ENCODE assay signal across 15 cellular contexts in genomic region chr3:139317215-139317614, GRCh38.
"Had no signal": no experiment of that assay in that cellular context is flagged by ENCODE, and none has a peak within 500 bp of the region (broad histone marks: within the 10 kb centered on the region; RNA-seq: fewer than 3 reads in every experiment).

No MANE protein-coding gene starts in this region.

- DNase-seq: cortex of kidney; dorsolateral prefrontal cortex; effector CD8-positive, alpha-beta T cell; heart left ventricle; hippocampal formation; midbrain; nephron progenitor cell; stimulated activated CD4-positive, alpha-beta T cell treated with anti-CD3 and anti-CD28 coated beads, Interleukin-12 subunit alpha, Interleukin-12 subunit beta, amount 100 ng/mL, for 4 hours; stimulated activated CD4-positive, alpha-beta T cell treated with anti-CD3 and anti-CD28 coated beads, Interleukin-2, amount 100 ng/mL, for 48 hours; stimulated activated naive CD8-positive, alpha-beta T cell treated with anti-CD3 and anti-CD28 coated beads, Interleukin-15, Interleukin-2, amounts not matched to agents 100 U/mL and 50 U/mL, for 24 hours; thyroid gland had no signal

- H3K27me3 ChIP-seq: right atrium auricular region, thyroid gland had no signal

- H3K4me3 ChIP-seq: dorsolateral prefrontal cortex, heart left ventricle, right atrium auricular region, suprapubic skin, thyroid gland had no signal

- ATAC-seq: heart left ventricle; stimulated activated effector memory CD8-positive, alpha-beta T cell treated with anti-CD3 and anti-CD28 coated beads, Interleukin-12 subunit alpha, Interleukin-12 subunit beta, amount 100 ng/mL, for 72 hours; stimulated activated naive CD8-positive, alpha-beta T cell treated with anti-CD3 and anti-CD28 coated beads, Interleukin-15, Interleukin-2, amounts not matched to agents 100 U/mL and 50 U/mL, for 24 hours had no signal

- H3K9me3 ChIP-seq: heart left ventricle, right atrium auricular region, suprapubic skin, thyroid gland had no signal

- H3K4me3 Mint-ChIP-seq: nephron progenitor cell; stimulated activated effector memory CD8-positive, alpha-beta T cell treated with anti-CD3 and anti-CD28 coated beads, Interleukin-12 subunit alpha, Interleukin-12 subunit beta, amount 100 ng/mL, for 72 hours; type B pancreatic cell had no signal

- H3K4me1 Mint-ChIP-seq: stimulated activated effector memory CD8-positive, alpha-beta T cell treated with anti-CD3 and anti-CD28 coated beads, Interleukin-12 subunit alpha, Interleukin-12 subunit beta, amount 100 ng/mL, for 72 hours had no signal

- H3K27ac Mint-ChIP-seq: nephron progenitor cell; stimulated activated effector memory CD8-positive, alpha-beta T cell treated with anti-CD3 and anti-CD28 coated beads, Interleukin-12 subunit alpha, Interleukin-12 subunit beta, amount 100 ng/mL, for 72 hours; type B pancreatic cell had no signal

- H3K9me3 Mint-ChIP-seq: nephron progenitor cell; stimulated activated effector memory CD8-positive, alpha-beta T cell treated with anti-CD3 and anti-CD28 coated beads, Interleukin-12 subunit alpha, Interleukin-12 subunit beta, amount 100 ng/mL, for 72 hours; type B pancreatic cell had no signal

- H3K27ac ChIP-seq: dorsolateral prefrontal cortex, heart left ventricle, right atrium auricular region, suprapubic skin, thyroid gland had no signal

- H3K4me1 ChIP-seq: right atrium auricular region, suprapubic skin, thyroid gland had no signal

- H3K36me3 Mint-ChIP-seq: stimulated activated effector memory CD8-positive, alpha-beta T cell treated with anti-CD3 and anti-CD28 coated beads, Interleukin-12 subunit alpha, Interleukin-12 subunit beta, amount 100 ng/mL, for 72 hours; type B pancreatic cell had no signal

- H3K36me3 ChIP-seq: heart left ventricle, right atrium auricular region, suprapubic skin, thyroid gland had no signal
